8 cellular contexts compared by ENCODE assay signal in genomic region chr3:197554562-197555280, GRCh38. TPM values are rescaled to one million over a fixed set of nuclear protein-coding genes. Genes with fewer than 3 reads are reported as not detected.
DNase-seq lines count a peak whose midpoint lies in the region; ATAC-seq, FAIRE-seq and TF ChIP-seq lines count a peak whose summit lies in the region.

No MANE protein-coding gene starts in this region.

- peak; percentile 63 for TF ChIP-seq CTCF in kidney (IDR thresholded peaks at IDR 0.05; ENCODE audit: borderline replicate concordance, extremely low read depth, insufficient read depth)

- no peak for FAIRE-seq in kidney (lab: Jason Lieb, UNC)

- H3K9me3 ChIP-seq in kidney (ENCODE audit: control insufficient read depth in 1 of 2, low read length in 2 of 2) = no peaks in the 10 kb centered on the region

- peaks cover 4 to 13% of the 10 kb centered on the region in 2 donors for H3K4me1 ChIP-seq in kidney (ENCODE audit: control insufficient read depth in 1 of 2, insufficient read depth in 1 of 2, low read depth in 1 of 2, low read length in 2 of 2)

- H3K4me3 ChIP-seq in kidney (ENCODE audit: low read length in 2 of 2) = peak overlapping the region; percentile 78 to 88

- ATAC-seq in GM19035 (IDR thresholded peaks at IDR 0.05; ENCODE audit: unreplicated experiment) (peak; percentile 96), HG03342 (IDR thresholded peaks at IDR 0.05; ENCODE audit: unreplicated experiment) (peak; percentile 94)

- intact Hi-C loops in kidney (cut with DNase I) = no loop called here

- H3K36me3 ChIP-seq in kidney (ENCODE audit: control insufficient read depth in 1 of 2, insufficient read depth in 2 of 2, low read length in 2 of 2) = no peaks in the 10 kb centered on the region

- H3K9ac ChIP-seq in kidney (ENCODE audit: low read length in 2 of 2) = peak overlapping the region; percentile 81 to 96

- peak; percentile 99 for DNase-seq in AML-193 (lab: John Stamatoyannopoulos, UW)
- peak; percentile 94 to 97 for DNase-seq in NCI-H446 (lab: John Stamatoyannopoulos, UW)
- peak; percentile 94 for DNase-seq in activated CD4-positive, CD25-positive, alpha-beta regulatory T cell treated with anti-CD3 and anti-CD28 coated beads, Interleukin-2, amount 50 U/mL, for 72 hours
- peak; percentile 99 for DNase-seq in cerebellum (ENCODE audit: low spot score)
- peak; percentile 99 for DNase-seq in kidney
- peak; percentile 82 to 88 for DNase-seq in stimulated activated CD4-positive, alpha-beta T cell treated with anti-CD3 and anti-CD28 coated beads, Interleukin-15, amount 100 ng/mL, for 1 hour (ENCODE audit: low read depth in 1 of 2, low spot score in 1 of 2)

- H3K27ac ChIP-seq in kidney (ENCODE audit: low read depth in 2 of 2, low read length in 2 of 2) = peak overlapping the region; percentile 88 to 97

RNA-seq across cellular contexts. Expression of gene BDH1, which starts 1.0 kb away (rescaled TPM):
- total RNA-seq in cerebellum = 15.3 TPM
- total RNA-seq in kidney = 21.2 TPM
- 49.6 TPM for polyA plus RNA-seq in kidney (ENCODE audit: insufficient read depth, low read depth, low replicate concordance)

Comparison
In these comparisons a context has a peak if more than half of its experiments do, and no peak if none do; other contexts are left out.
1. Peak in every context shown above with its lines: DNase-seq, ATAC-seq, H3K4me3 ChIP-seq and H3K27ac ChIP-seq.